ENCODE assay signal across 8 cellular contexts in the genomic region with DNA sequence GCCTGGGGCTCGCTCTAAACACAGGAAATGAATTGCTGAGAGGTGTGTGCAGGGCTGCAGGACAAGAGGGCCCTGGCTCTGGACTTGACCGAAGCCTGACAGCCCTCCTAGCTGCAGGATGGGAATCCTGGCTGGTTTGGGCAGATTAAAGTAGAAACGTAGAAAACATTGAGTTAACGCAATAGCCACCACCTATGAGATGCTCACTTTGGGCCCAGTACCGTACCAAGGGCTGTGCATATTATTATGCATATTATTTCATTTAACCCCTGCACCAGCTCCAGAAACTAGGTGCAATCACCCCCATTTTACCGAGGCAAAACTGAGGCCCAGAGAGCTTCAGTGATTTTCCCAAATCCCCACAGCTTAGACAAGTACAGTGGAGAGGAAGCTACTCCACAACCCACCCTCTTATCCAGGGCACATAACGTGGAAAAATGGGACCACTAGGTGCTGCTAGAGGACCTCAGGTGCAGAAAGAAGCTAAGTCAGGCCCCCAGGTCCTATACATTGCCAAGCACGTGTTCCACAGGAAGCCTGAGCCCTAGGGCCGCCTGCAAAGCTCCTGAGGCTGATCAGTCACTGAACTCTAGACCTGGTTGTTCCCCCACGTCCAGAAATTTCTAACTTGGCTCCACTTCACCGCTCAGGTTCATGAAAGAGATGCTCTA.
DNase-seq lines count a peak whose midpoint lies in the region; ATAC-seq, FAIRE-seq and TF ChIP-seq lines count a peak whose summit lies in the region.

No MANE protein-coding gene starts in this region.

- TF ChIP-seq CTCF in DND-41 (IDR thresholded peaks at IDR 0.05; ENCODE audit: borderline replicate concordance, extremely low read depth, low read length, poor library complexity, severe bottlenecking) (peak; percentile 58), fibroblast of the aortic adventitia (IDR thresholded peaks at IDR 0.05; ENCODE audit: insufficient read depth, low read length) (peak; percentile 67)

- no peaks in the 10 kb centered on the region for H3K27me3 ChIP-seq in DND-41 (ENCODE audit: insufficient read depth, low read length, poor library complexity)

- H3K79me2 ChIP-seq in DND-41 (ENCODE audit: insufficient read depth, low read length), result no peaks in the 10 kb centered on the region

- H3K36me3 ChIP-seq in DND-41 (ENCODE audit: insufficient read depth, low read length), result no peaks in the 10 kb centered on the region

- H3K4me3 ChIP-seq in DND-41 (ENCODE audit: low read depth in 1 of 2, low read length in 2 of 2) (no peak overlapping the region), fibroblast of the aortic adventitia (ENCODE audit: low read depth, low read length) (no peak overlapping the region)

- DNase-seq in DND-41 (peak; percentile 50), HPDE6-E6E7 (ENCODE audit: extremely low spot score) (peak; percentile 26), RKO (ENCODE audit: low spot score) (peak; percentile 34), fibroblast of the aortic adventitia (ENCODE audit: low read depth) (peak; percentile 62), frontal cortex (ENCODE audit: low spot score in 2 of 2) (no peak), KG1 (lab: John Stamatoyannopoulos, UW) (no peak)
- no peak for DNase-seq in activated T-cell treated with anti-CD3 and anti-CD28 coated beads, Interleukin-2, amount 50 U/mL, for 1 hour

- no peaks in the 10 kb centered on the region for H3K9me3 ChIP-seq in DND-41 (ENCODE audit: insufficient read depth, low read length, severe bottlenecking)

- no peak overlapping the region for H3K4me2 ChIP-seq in DND-41 (ENCODE audit: insufficient read depth, low read length)

- no peak overlapping the region for H2AFZ ChIP-seq in DND-41 (ENCODE audit: low read depth, low read length)

- H3K27ac ChIP-seq in DND-41 (ENCODE audit: low read length), result no peak overlapping the region

- H3K4me1 ChIP-seq in DND-41 (ENCODE audit: insufficient read depth, low read length), result no peaks in the 10 kb centered on the region

- H4K20me1 ChIP-seq in DND-41 (ENCODE audit: insufficient read depth, low read length), result no peaks in the 10 kb centered on the region

- H3K9ac ChIP-seq in DND-41 (ENCODE audit: low read depth, low read length), result no peak overlapping the region

- no peak for FAIRE-seq in frontal cortex (lab: Jason Lieb, UNC)

- peak; percentile 76 for ATAC-seq in DND-41 (ENCODE audit: insufficient read depth, low read depth)
- no peak for ATAC-seq in HG03139 (IDR thresholded peaks at IDR 0.05; ENCODE audit: unreplicated experiment)

Comparison
In these comparisons a context has a peak if more than half of its experiments do, and no peak if none do; other contexts are left out.
1. DNase-seq: peak in DND-41 (single experiment), HPDE6-E6E7 (single experiment), RKO (single experiment) and fibroblast of the aortic adventitia (single experiment); none in frontal cortex (0 of 2), KG1 (single experiment) and activated T-cell treated with anti-CD3 and anti-CD28 coated beads, Interleukin-2, amount 50 U/mL, for 1 hour (single experiment).